8 cellular contexts compared by ENCODE assay signal in genomic region chr15:59372352-59373211, GRCh38. TPM values are rescaled to one million over a fixed set of nuclear protein-coding genes. Genes with fewer than 3 reads are reported as not detected.
A peak's percentile ranks its signal among the peaks of the same experiment; 100 is the strongest.
DNase-seq lines count a peak whose midpoint lies in the region; TF ChIP-seq lines count a peak whose summit lies in the region.

MYO1E (minus strand) TSS chr15:59372871; CDS start chr15:59372500, 371 bp downstream.

- peak within 1 kb of the TSS; percentile 95 for H3K27ac ChIP-seq in mammary epithelial cell (ENCODE audit: insufficient read depth, low read depth, low read length)

- no peak for TF ChIP-seq POLR2A in NB4 (IDR thresholded peaks at IDR 0.05; ENCODE audit: extremely low read depth, insufficient read length)
- no peak for TF ChIP-seq POLR2A in erythroblast (IDR thresholded peaks at IDR 0.05; ENCODE audit: low read length)

- H3K36me3 ChIP-seq in mammary epithelial cell (ENCODE audit: insufficient read depth, low read length) (no peaks in the 10 kb centered on the region), iPS-15b (ENCODE audit: control insufficient read depth, insufficient read depth, low read length) (no peaks in the 10 kb centered on the region)

- H3K9me3 ChIP-seq in mammary epithelial cell (replicated peaks; ENCODE audit: insufficient read depth, low read length) (no peaks in the 10 kb centered on the region), iPS-15b (ENCODE audit: control insufficient read depth, insufficient read depth, low read length) (no peaks in the 10 kb centered on the region)

- H3K4me2 ChIP-seq in mammary epithelial cell (ENCODE audit: insufficient read depth, low read depth, low read length): peak within 1 kb of the TSS; percentile 89

- H3K4me3 ChIP-seq in NB4 (ENCODE audit: low read depth, low read length) (peak within 1 kb of the TSS; percentile 16), mammary epithelial cell (replicated peaks in 1 of 3; ENCODE audit: insufficient read depth in 1 of 3, low read depth in 2 of 3, low read length in 3 of 3) (peak within 1 kb of the TSS; percentile 77 to 98 (median 90)), iPS-15b (ENCODE audit: low read depth, low read length) (peak within 1 kb of the TSS; percentile 84)

- in situ Hi-C loops in mammary epithelial cell (cut with MboI; ENCODE audit: low sequenced_read_pairs in 2 of 2): loop anchor here in 1 of 2 donors (10.0 kb wide), 1 partner anchor 122 kb away; no protein-coding TSS in a partner anchor

- peak within 1 kb of the TSS; percentile 73 for H2AFZ ChIP-seq in mammary epithelial cell (ENCODE audit: low read depth, low read length)

- intact Hi-C loops in mammary epithelial cell (cut with micrococcal nuclease): loop anchor here (1.0 to 10.0 kb wide), 8 partner anchors 22 to 388 kb away; partner anchors contain the start of gene RNF111

- H4K20me1 ChIP-seq in mammary epithelial cell (ENCODE audit: insufficient read depth, low read length): no peaks in the 10 kb centered on the region

- dilution Hi-C loops in mammary epithelial cell (cut with HindIII; ENCODE audit: low sequenced_read_pairs): no loop called here

- DNase-seq in GM10266 (ENCODE audit: extremely low spot score) (peak; percentile 90), HCEC 1CT (peak; percentile 98), NB4 (ENCODE audit: low read depth) (peak; percentile 55), SKM-1 treated with dmso at 0.1 percent for 144 hours (lab: John Stamatoyannopoulos, UW; ENCODE audit: unreplicated experiment) (peak; percentile 84), mammary epithelial cell (peak; percentile 98), retina (peak; percentile 94), erythroblast (lab: John Stamatoyannopoulos, UW) (no peak)

- peaks cover 27% of the 10 kb centered on the region for H3K4me1 ChIP-seq in mammary epithelial cell (ENCODE audit: insufficient read depth, low read length)
- peaks cover 2% of the 10 kb centered on the region for H3K4me1 ChIP-seq in iPS-15b (ENCODE audit: control insufficient read depth, insufficient read depth, low read length)

- H3K27me3 ChIP-seq in mammary epithelial cell (ENCODE audit: insufficient read depth, low read length) (no peaks in the 10 kb centered on the region), iPS-15b (ENCODE audit: control insufficient read depth, insufficient read depth, low read length) (no peaks in the 10 kb centered on the region)

- TF ChIP-seq CTCF in GM10266 (IDR thresholded peaks at IDR 0.05; ENCODE audit: control insufficient read depth, insufficient read depth, low read depth, missing control alignments) (no peak), NB4 (IDR thresholded peaks at IDR 0.05; ENCODE audit: low read depth, low read length) (no peak), mammary epithelial cell (conservative IDR thresholded peaks at IDR 0.05 in 1 of 2, IDR thresholded peaks at IDR 0.05 in 1 of 2; ENCODE audit: extremely low read depth in 1 of 2, insufficient read depth in 1 of 2, low read depth in 1 of 2, low read length in 2 of 2) (no peak)

- CTCF ChIA-PET in mammary epithelial cell (lab: Charles Lee; ENCODE audit: low non-redundant PET): interaction anchor here (0.6 to 0.7 kb wide), 2 partner anchors 73 to 266 kb away, joined by 6 to 10 read pairs; no protein-coding TSS in a partner anchor

- TSS peak; percentile 54 for BruUV-seq in mammary epithelial cell (replicated peaks; lab: Mats Ljungman, UMichigan)

- peak within 1 kb of the TSS; percentile 95 for H3K9ac ChIP-seq in mammary epithelial cell (ENCODE audit: insufficient read depth, low read length)
- H3K9ac ChIP-seq in iPS-15b (ENCODE audit: low read depth, low read length): peak within 1 kb of the TSS; percentile 80

- H3K79me2 ChIP-seq in mammary epithelial cell (ENCODE audit: insufficient read depth, low read length): peaks cover 63% of the 10 kb centered on the region

- WGBS in mammary epithelial cell (ENCODE audit: low coverage, missing lambda C conversion rate): 1% methylated on average over 24 of the region's 74 CpGs

RNA-seq across cellular contexts. Expression of gene MYO1E, which starts in this region (rescaled TPM):
- total RNA-seq in mammary epithelial cell: 100 to 1,000 TPM; 205 to 298 TPM
- polyA plus RNA-seq in mammary epithelial cell: 47.9 TPM
- polyA minus RNA-seq in mammary epithelial cell: 196 TPM

Comparison
In these comparisons a context has a peak if more than half of its experiments do, and no peak if none do; other contexts are left out.
1. DNase-seq: peak in GM10266 (single experiment), HCEC 1CT (single experiment), NB4 (single experiment), SKM-1 treated with dmso at 0.1 percent for 144 hours (single experiment), mammary epithelial cell (single experiment) and retina (single experiment); none in erythroblast (0 of 2).
2. H3K4me3 ChIP-seq: peak in every context shown above with its lines; median percentile 90 in mammary epithelial cell; 84 in iPS-15b; 16 in NB4.